ENCODE assay signal across 28 cellular contexts in the genomic region with DNA sequence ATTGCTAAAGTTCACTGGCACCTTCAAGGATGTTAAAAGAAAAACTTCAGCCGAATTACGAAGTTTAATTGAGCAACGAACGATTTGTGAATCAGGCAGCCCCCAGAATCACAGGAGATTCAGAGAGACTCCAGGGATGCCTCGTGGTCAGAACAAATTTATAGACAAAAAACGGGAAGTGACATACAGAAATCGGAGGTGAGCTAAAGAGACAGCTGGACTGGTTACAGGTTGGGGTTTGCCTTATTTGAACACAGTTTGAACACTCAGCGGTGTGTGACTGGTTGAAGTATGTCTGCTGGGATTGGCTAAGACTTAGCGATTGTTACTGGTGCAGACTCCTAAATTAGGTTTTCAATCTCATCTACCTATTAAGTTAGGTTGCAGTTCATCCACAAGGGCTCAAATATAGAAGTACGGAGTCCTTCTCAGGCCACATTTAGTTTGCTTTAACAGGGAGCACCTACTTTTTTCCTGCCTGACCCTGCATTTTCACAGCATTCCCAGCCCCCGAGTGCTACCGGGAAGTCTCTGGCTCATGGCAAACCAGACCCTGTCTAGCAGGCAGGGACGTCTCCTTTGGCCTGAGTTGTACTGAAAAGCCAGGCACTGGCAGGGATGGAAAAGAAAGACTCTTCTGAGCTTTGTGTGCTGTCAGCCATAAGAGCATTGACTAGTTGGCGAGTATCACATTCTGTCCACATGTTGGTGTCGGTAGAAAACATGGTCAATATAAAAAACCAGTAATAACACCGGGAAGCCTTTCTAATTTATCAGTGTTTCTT.
"Had no signal": no experiment of that assay in that cellular context is flagged by ENCODE, and none has a peak within 500 bp of the region (broad histone marks: within the 10 kb centered on the region; RNA-seq: fewer than 3 reads in every experiment).

No MANE protein-coding gene starts in this region.

- H3K36me3 Mint-ChIP-seq: activated naive CD8-positive, alpha-beta T cell treated with anti-CD3 and anti-CD28 coated beads for 36 hours; stimulated activated effector memory CD8-positive, alpha-beta T cell treated with anti-CD3 and anti-CD28 coated beads, Interleukin-12 subunit alpha, Interleukin-12 subunit beta, amount 100 ng/mL, for 72 hours had no signal

- H3K27ac Mint-ChIP-seq: activated B cell treated with CpG ODN at 0.5 μM for 24 hours; activated CD4-positive, alpha-beta T cell treated with anti-CD3 and anti-CD28 coated beads for 36 hours; activated naive CD8-positive, alpha-beta T cell treated with anti-CD3 and anti-CD28 coated beads for 36 hours; activated T-helper 2 cell treated with anti-CD3 and anti-CD28 coated beads, Interferon-gamma antibody, Interleukin-2, Interleukin-4, amounts not matched to agents 10 μg/mL and 5 μg/mL and 100 μg/mL, durations not matched to agents 14 hours and 24 hours and 36 hours; nephron; stimulated activated effector memory CD8-positive, alpha-beta T cell treated with anti-CD3 and anti-CD28 coated beads, Interleukin-12 subunit alpha, Interleukin-12 subunit beta, amount 100 ng/mL, for 72 hours had no signal

- ATAC-seq: activated CD4-positive, alpha-beta T cell treated with anti-CD3 and anti-CD28 coated beads for 36 hours; activated T-cell treated with anti-CD3 and anti-CD28 coated beads, Interleukin-2, amount 50 U/mL, for 4 hours; gastroesophageal sphincter; heart left ventricle; left cardiac atrium; right cardiac atrium; stimulated activated effector memory CD8-positive, alpha-beta T cell treated with anti-CD3 and anti-CD28 coated beads, Interleukin-12 subunit alpha, Interleukin-12 subunit beta, amount 100 ng/mL, for 72 hours had no signal

- H3K4me3 Mint-ChIP-seq: activated B cell treated with CpG ODN at 0.5 μM for 24 hours; activated CD4-positive, alpha-beta T cell treated with anti-CD3 and anti-CD28 coated beads for 36 hours; activated naive CD8-positive, alpha-beta T cell treated with anti-CD3 and anti-CD28 coated beads for 36 hours; activated T-cell treated with anti-CD3 and anti-CD28 coated beads, Interleukin-2, amount 50 U/mL, for 4 hours; central memory CD8-positive, alpha-beta T cell; nephron; stimulated activated effector memory CD8-positive, alpha-beta T cell treated with anti-CD3 and anti-CD28 coated beads, Interleukin-12 subunit alpha, Interleukin-12 subunit beta, amount 100 ng/mL, for 72 hours had no signal

- DNase-seq: activated B cell treated with CpG ODN at 0.5 μM for 24 hours; activated CD4-positive, alpha-beta T cell treated with anti-CD3 and anti-CD28 coated beads for 36 hours; activated CD4-positive, alpha-beta T cell treated with anti-CD3 and anti-CD28 coated beads, Interleukin-2, amount 50 U/mL, for 48 hours; activated CD8-positive, alpha-beta memory T cell treated with anti-CD3 and anti-CD28 coated beads, Interleukin-2, amount 50 U/mL, for 48 hours; activated naive CD4-positive, alpha-beta T cell; activated naive CD8-positive, alpha-beta T cell treated with anti-CD3 and anti-CD28 coated beads for 36 hours; activated T-cell treated with anti-CD3 and anti-CD28 coated beads, Interleukin-2, amount 50 U/mL, for 4 hours; dorsolateral prefrontal cortex; heart left ventricle; left cardiac atrium; ovary; right cardiac atrium; stimulated activated CD4-positive, alpha-beta T cell treated with anti-CD3 and anti-CD28 coated beads, Interleukin-1b, Interleukin-23, amount 100 ng/mL, for 48 hours; stomach; T1000; uterus had no signal

- H3K4me1 ChIP-seq: esophagus muscularis mucosa, gastroesophageal sphincter, stomach, suprapubic skin, tibial nerve, uterus had no signal

- H3K9me3 Mint-ChIP-seq: activated B cell treated with CpG ODN at 0.5 μM for 24 hours; activated naive CD8-positive, alpha-beta T cell treated with anti-CD3 and anti-CD28 coated beads for 36 hours; activated T-cell treated with anti-CD3 and anti-CD28 coated beads, Interleukin-2, amount 50 U/mL, for 4 hours; activated T-helper 2 cell treated with anti-CD3 and anti-CD28 coated beads, Interferon-gamma antibody, Interleukin-2, Interleukin-4, amounts not matched to agents 10 μg/mL and 5 μg/mL and 100 μg/mL, durations not matched to agents 14 hours and 24 hours and 36 hours; central memory CD8-positive, alpha-beta T cell; nephron; stimulated activated effector memory CD8-positive, alpha-beta T cell treated with anti-CD3 and anti-CD28 coated beads, Interleukin-12 subunit alpha, Interleukin-12 subunit beta, amount 100 ng/mL, for 72 hours had no signal

- H3K36me3 ChIP-seq: esophagus muscularis mucosa, gastroesophageal sphincter, heart left ventricle, neutrophil, ovary, stomach, suprapubic skin, tibial nerve, uterus had no signal

- FAIRE-seq: astrocyte, colon, islet of Langerhans had no signal

- H3K9me3 ChIP-seq: esophagus muscularis mucosa, gastroesophageal sphincter, heart left ventricle, neutrophil, ovary, stomach, suprapubic skin, tibial nerve, uterus had no signal

- H3K4me1 Mint-ChIP-seq: activated B cell treated with CpG ODN at 0.5 μM for 24 hours; activated CD4-positive, alpha-beta T cell treated with anti-CD3 and anti-CD28 coated beads for 36 hours; activated naive CD8-positive, alpha-beta T cell treated with anti-CD3 and anti-CD28 coated beads for 36 hours; central memory CD8-positive, alpha-beta T cell; stimulated activated effector memory CD8-positive, alpha-beta T cell treated with anti-CD3 and anti-CD28 coated beads, Interleukin-12 subunit alpha, Interleukin-12 subunit beta, amount 100 ng/mL, for 72 hours had no signal

- H3K4me3 ChIP-seq: dorsolateral prefrontal cortex, esophagus muscularis mucosa, gastroesophageal sphincter, heart left ventricle, ovary, stomach, suprapubic skin, tibial nerve, uterus had no signal

- H3K27ac ChIP-seq: dorsolateral prefrontal cortex, esophagus muscularis mucosa, gastroesophageal sphincter, heart left ventricle, neutrophil, ovary, stomach, suprapubic skin, tibial nerve, uterus had no signal

- H3K27me3 ChIP-seq: ovary, uterus had no signal
